ENCODE assay signal across 8 cellular contexts in the genomic region with DNA sequence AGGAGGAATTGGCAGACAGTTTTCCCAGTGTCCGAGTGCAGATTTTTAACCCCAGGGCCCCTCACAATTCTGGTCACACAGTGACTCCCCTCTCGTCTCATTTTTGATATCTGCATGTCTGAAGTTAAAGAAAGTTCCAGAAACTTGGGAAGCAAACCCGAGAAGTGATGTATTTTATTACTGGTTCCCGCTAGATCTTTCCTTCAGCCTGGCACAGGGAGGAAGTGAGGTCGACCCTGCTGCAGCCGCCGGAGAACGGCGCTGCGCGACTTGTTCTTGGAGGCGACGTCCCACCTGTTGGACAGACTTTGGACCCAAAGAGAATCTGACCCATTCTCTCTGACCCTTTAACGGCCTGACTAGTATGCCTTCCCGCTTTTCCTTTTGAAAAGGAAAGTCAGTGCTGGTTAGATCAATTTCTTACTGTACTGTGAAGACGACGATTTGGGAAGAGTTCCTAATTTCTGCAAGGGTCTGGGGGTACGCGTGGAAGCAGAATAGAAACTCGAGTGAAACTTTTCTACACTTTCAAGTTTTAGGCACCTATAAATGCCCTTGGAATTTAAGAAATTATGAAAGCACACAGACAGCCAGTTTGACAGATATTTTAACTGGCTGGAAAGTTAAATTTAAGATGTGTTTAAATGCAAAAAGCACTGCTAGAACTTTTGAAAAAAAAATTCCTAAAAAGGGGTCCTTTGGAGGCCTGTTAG. TPM values are rescaled to one million over a fixed set of nuclear protein-coding genes. Genes with fewer than 3 reads are reported as not detected.
DNase-seq lines count a peak whose midpoint lies in the region; ATAC-seq and TF ChIP-seq lines count a peak whose summit lies in the region.

No MANE protein-coding gene starts in this region.

- H3K36me3 ChIP-seq in cardiac muscle cell: no peaks in the 10 kb centered on the region
- H3K36me3 ChIP-seq in trophoblast cell (ENCODE audit: control insufficient read depth in 1 of 2, insufficient read depth in 2 of 2, low read length in 2 of 2): peaks cover 0 to 3% of the 10 kb centered on the region in 2 experiments

- no peak overlapping the region for H4K12ac ChIP-seq in trophoblast cell (ENCODE audit: low read depth, low read length)

- H3K4ac ChIP-seq in trophoblast cell (ENCODE audit: low read depth, low read length): peak overlapping the region; percentile 16

- no peak overlapping the region for H2BK5ac ChIP-seq in trophoblast cell (ENCODE audit: low read depth, low read length, poor library complexity)

- no peak overlapping the region for H2BK120ac ChIP-seq in trophoblast cell (ENCODE audit: insufficient read depth, low read length, poor library complexity)

- H3K9ac ChIP-seq in trophoblast cell (ENCODE audit: low read length): peak overlapping the region; percentile 82

- H3K23ac ChIP-seq in trophoblast cell (ENCODE audit: low read length): no peak overlapping the region

- ATAC-seq in GM18867 (IDR thresholded peaks at IDR 0.05; ENCODE audit: unreplicated experiment): no peak

- peak overlapping the region; percentile 94 for H2AFZ ChIP-seq in trophoblast cell (ENCODE audit: insufficient read depth, low read length, poor library complexity)

- no CpG with 5 or more reads among the region's 20 CpGs for WGBS in trophoblast cell (ENCODE audit: extremely low coverage, insufficient coverage, insufficient read length)

- H4K91ac ChIP-seq in trophoblast cell (ENCODE audit: low read depth, low read length): peak overlapping the region; percentile 76

- CTCF ChIA-PET in AG04449 (lab: Yijun Ruan, JAX): no interaction called here

- H2BK12ac ChIP-seq in trophoblast cell (ENCODE audit: low read length): no peak overlapping the region

- no peaks in the 10 kb centered on the region for H3K4me1 ChIP-seq in cardiac muscle cell (ENCODE audit: low read depth)
- H3K4me1 ChIP-seq in trophoblast cell (ENCODE audit: control insufficient read depth in 1 of 2, insufficient read depth in 2 of 2, low read length in 2 of 2): peaks cover 2 to 4% of the 10 kb centered on the region in 2 experiments

- H2AK5ac ChIP-seq in trophoblast cell (ENCODE audit: low read length): no peak overlapping the region

- H3K79me2 ChIP-seq in trophoblast cell (ENCODE audit: control insufficient read depth, insufficient read depth, low read length, poor library complexity): peaks cover 11% of the 10 kb centered on the region

- H3K79me1 ChIP-seq in trophoblast cell (ENCODE audit: low read length): peaks cover 8% of the 10 kb centered on the region

- peak overlapping the region; percentile 4 for H3K18ac ChIP-seq in trophoblast cell (ENCODE audit: low read length)

- H3K9me3 ChIP-seq in cardiac muscle cell (ENCODE audit: low read depth) (no peaks in the 10 kb centered on the region), trophoblast cell (ENCODE audit: insufficient read depth, low read depth, low read length) (no peaks in the 10 kb centered on the region)

- TF ChIP-seq CTCF in AG04449 (IDR thresholded peaks at IDR 0.05; ENCODE audit: insufficient read depth, low read length, missing control alignments) (no peak), GM12865 (IDR thresholded peaks at IDR 0.05; ENCODE audit: insufficient read depth, low read depth, low read length, missing control alignments) (no peak), cardiac muscle cell (IDR thresholded peaks at IDR 0.05; ENCODE audit: low read depth, low read length) (no peak)

- POLR2A ChIA-PET in AG04449 (lab: Yijun Ruan, JAX): no interaction called here

- H3K27ac ChIP-seq in cardiac muscle cell (peak overlapping the region; percentile 88), trophoblast cell (ENCODE audit: low read depth, low read length) (no peak overlapping the region)

- H3K27me3 ChIP-seq in cardiac muscle cell (no peaks in the 10 kb centered on the region), trophoblast cell (ENCODE audit: insufficient read depth, low read length) (no peaks in the 10 kb centered on the region)

- H3K4me3 ChIP-seq in AG04449 (ENCODE audit: low read depth, low read length): peak overlapping the region; percentile 88
- peak overlapping the region; percentile 66 for H3K4me3 ChIP-seq in GM12865 (ENCODE audit: low read depth, low read length)
- H3K4me3 ChIP-seq in cardiac muscle cell: peak overlapping the region; percentile 96
- H3K4me3 ChIP-seq in trophoblast cell (ENCODE audit: low read depth, low read length): peak overlapping the region; percentile 89

- peak overlapping the region; percentile 7 for H4K8ac ChIP-seq in trophoblast cell (ENCODE audit: low read depth, low read length)

- H3K4me2 ChIP-seq in trophoblast cell (ENCODE audit: low read length): peak overlapping the region; percentile 93

- DNase-seq in AG04449 (ENCODE audit: low read depth, low spot score) (no peak), GM12865 (ENCODE audit: low read depth) (peak; percentile 63), NCI-H2227 (lab: John Stamatoyannopoulos, UW; ENCODE audit: unreplicated experiment) (peak; percentile 44), cardiac muscle cell (ENCODE audit: low read depth in 1 of 2, low spot score in 1 of 2) (peak in 1 of 2 donors; percentile 59), trophoblast cell (peak in 1 of 2 donors; percentile 43), NCI-H446 (lab: John Stamatoyannopoulos, UW) (no peak)
- peak; percentile 16 for DNase-seq in activated naive CD4-positive, alpha-beta T cell treated with anti-CD3 and anti-CD28 coated beads, Interleukin-2, amount 50 U/mL, for 16 hours

- H3K14ac ChIP-seq in trophoblast cell (ENCODE audit: low read length): no peak overlapping the region

RNA-seq across cellular contexts. Expression of a gene that starts 0.7 kb away (rescaled TPM):
- total RNA-seq in cardiac muscle cell: 17.3 and 31.2 TPM in 2 replicates
- polyA plus RNA-seq in cardiac muscle cell: 13.0 and 17.1 TPM in 2 replicates
- 8.8 and 9.2 TPM in 2 replicates for polyA plus RNA-seq in trophoblast cell (2013)

Comparison
In these comparisons a context has a peak if more than half of its experiments do, and no peak if none do; other contexts are left out.
1. DNase-seq: peak in GM12865 (single experiment), NCI-H2227 (single experiment) and activated naive CD4-positive, alpha-beta T cell treated with anti-CD3 and anti-CD28 coated beads, Interleukin-2, amount 50 U/mL, for 16 hours (single experiment); none in AG04449 (single experiment) and NCI-H446 (0 of 2).
2. Peak in every context shown above with its lines, with median percentiles within 50 percentile points of each other: H3K4me3 ChIP-seq.